ENCODE assay signal across 1 cellular context in genomic region chr4:69832326-69833030, GRCh38.
TF ChIP-seq lines count a peak whose summit lies in the region.

No MANE protein-coding gene starts in this region.

TF ChIP-seq in HepG2, 621 proteins besides CTCF, POLR2A, EP300 and RAD21 (continued from another document and continues in another):
- no peak for TF ChIP-seq PRDM10 (CRISPR knock-in tag; IDR thresholded peaks at IDR 0.05; ENCODE audit: low read depth)
- no peak for TF ChIP-seq KAT2B (IDR thresholded peaks at IDR 0.05; ENCODE audit: borderline replicate concordance, low read depth, low read length)
- TF ChIP-seq, protein P1, sequence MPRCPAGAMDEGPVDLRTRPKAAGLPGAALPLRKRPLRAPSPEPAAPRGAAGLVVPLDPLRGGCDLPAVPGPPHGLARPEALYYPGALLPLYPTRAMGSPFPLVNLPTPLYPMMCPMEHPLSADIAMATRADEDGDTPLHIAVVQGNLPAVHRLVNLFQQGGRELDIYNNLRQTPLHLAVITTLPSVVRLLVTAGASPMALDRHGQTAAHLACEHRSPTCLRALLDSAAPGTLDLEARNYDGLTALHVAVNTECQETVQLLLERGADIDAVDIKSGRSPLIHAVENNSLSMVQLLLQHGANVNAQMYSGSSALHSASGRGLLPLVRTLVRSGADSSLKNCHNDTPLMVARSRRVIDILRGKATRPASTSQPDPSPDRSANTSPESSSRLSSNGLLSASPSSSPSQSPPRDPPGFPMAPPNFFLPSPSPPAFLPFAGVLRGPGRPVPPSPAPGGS (CRISPR knock-in tag; IDR thresholded peaks at IDR 0.05) = no peak
- TF ChIP-seq FOXP1 (IDR thresholded peaks at IDR 0.05) = no peak
- peak; percentile 93 for TF ChIP-seq FOXP1 (CRISPR knock-in tag; IDR thresholded peaks at IDR 0.05)
- no peak for TF ChIP-seq MZF1 (CRISPR knock-in tag; IDR thresholded peaks at IDR 0.05; ENCODE audit: borderline replicate concordance)
- TF ChIP-seq, protein P2, sequence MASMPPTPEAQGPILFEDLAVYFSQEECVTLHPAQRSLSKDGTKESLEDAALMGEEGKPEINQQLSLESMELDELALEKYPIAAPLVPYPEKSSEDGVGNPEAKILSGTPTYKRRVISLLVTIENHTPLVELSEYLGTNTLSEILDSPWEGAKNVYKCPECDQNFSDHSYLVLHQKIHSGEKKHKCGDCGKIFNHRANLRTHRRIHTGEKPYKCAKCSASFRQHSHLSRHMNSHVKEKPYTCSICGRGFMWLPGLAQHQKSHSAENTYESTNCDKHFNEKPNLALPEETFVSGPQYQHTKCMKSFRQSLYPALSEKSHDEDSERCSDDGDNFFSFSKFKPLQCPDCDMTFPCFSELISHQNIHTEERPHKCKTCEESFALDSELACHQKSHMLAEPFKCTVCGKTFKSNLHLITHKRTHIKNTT (CRISPR knock-in tag; IDR thresholded peaks at IDR 0.05) = no peak
- TF ChIP-seq ZNF12 (CRISPR knock-in tag; IDR thresholded peaks at IDR 0.05) = peak; percentile 12; the same call in 1 of the 2 replicates
- 0 out of 2 replicates have a peak, but pooled peaks have one; percentile 63 for TF ChIP-seq ZSCAN29 (CRISPR knock-in tag; conservative IDR thresholded peaks at IDR 0.05)
- TF ChIP-seq TCF7 (IDR thresholded peaks at IDR 0.05; ENCODE audit: low read depth) = peak; percentile 92
- TF ChIP-seq ZNF256 (CRISPR knock-in tag; conservative IDR thresholded peaks at IDR 0.05) = no peak
- TF ChIP-seq ZNF251 (CRISPR knock-in tag; IDR thresholded peaks at IDR 0.05) = no peak
- peak; percentile 63; the same call in 1 of the 2 replicates for TF ChIP-seq MIER2 (CRISPR knock-in tag; IDR thresholded peaks at IDR 0.05)
- no peak for TF ChIP-seq RBAK (CRISPR knock-in tag; IDR thresholded peaks at IDR 0.05)
- no peak for TF ChIP-seq GTF3A (CRISPR knock-in tag; conservative IDR thresholded peaks at IDR 0.05)
- TF ChIP-seq ATAD3A (CRISPR knock-in tag; IDR thresholded peaks at IDR 0.05) = no peak
- no peak for TF ChIP-seq PRDM15 (CRISPR knock-in tag; IDR thresholded peaks at IDR 0.05)
- no peak for TF ChIP-seq ZBTB40 (IDR thresholded peaks at IDR 0.05)
- no peak; the same call in 1 of the 2 replicates for TF ChIP-seq ZBTB40 (CRISPR knock-in tag; IDR thresholded peaks at IDR 0.05)
- no peak; the same call in 1 of the 2 replicates for TF ChIP-seq DNMT3B (CRISPR knock-in tag; conservative IDR thresholded peaks at IDR 0.05)
- no peak for TF ChIP-seq CBX2 (IDR thresholded peaks at IDR 0.05; ENCODE audit: low read depth, low read length)
- TF ChIP-seq CBX2 (CRISPR knock-in tag; IDR thresholded peaks at IDR 0.05; ENCODE audit: low read depth) = no peak
- no peak for TF ChIP-seq AGO2 (optimal IDR thresholded peaks at IDR 0.05; ENCODE audit: low read depth, low read length)
- TF ChIP-seq ZNF784 (CRISPR knock-in tag; IDR thresholded peaks at IDR 0.05; ENCODE audit: borderline replicate concordance) = no peak
- TF ChIP-seq, protein P3, sequence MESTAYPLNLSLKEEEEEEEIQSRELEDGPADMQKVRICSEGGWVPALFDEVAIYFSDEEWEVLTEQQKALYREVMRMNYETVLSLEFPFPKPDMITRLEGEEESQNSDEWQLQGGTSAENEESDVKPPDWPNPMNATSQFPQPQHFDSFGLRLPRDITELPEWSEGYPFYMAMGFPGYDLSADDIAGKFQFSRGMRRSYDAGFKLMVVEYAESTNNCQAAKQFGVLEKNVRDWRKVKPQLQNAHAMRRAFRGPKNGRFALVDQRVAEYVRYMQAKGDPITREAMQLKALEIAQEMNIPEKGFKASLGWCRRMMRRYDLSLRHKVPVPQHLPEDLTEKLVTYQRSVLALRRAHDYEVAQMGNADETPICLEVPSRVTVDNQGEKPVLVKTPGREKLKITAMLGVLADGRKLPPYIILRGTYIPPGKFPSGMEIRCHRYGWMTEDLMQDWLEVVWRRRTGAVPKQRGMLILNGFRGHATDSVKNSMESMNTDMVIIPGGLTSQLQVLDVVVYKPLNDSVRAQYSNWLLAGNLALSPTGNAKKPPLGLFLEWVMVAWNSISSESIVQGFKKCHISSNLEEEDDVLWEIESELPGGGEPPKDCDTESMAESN (CRISPR knock-in tag; conservative IDR thresholded peaks at IDR 0.05) = peak; percentile 67
- no peak for TF ChIP-seq MATR3 (CRISPR knock-in tag; IDR thresholded peaks at IDR 0.05)
- TF ChIP-seq MXD4 (CRISPR knock-in tag; IDR thresholded peaks at IDR 0.05) = no peak
- TF ChIP-seq HIC2 (CRISPR knock-in tag; IDR thresholded peaks at IDR 0.05; ENCODE audit: low read depth) = 0 out of 2 replicates have a peak, but pooled peaks have one; percentile 65
- TF ChIP-seq ZNF263 (CRISPR knock-in tag; IDR thresholded peaks at IDR 0.05) = no peak
- peak; percentile 70; the same call in 1 of the 2 replicates for TF ChIP-seq ZNF614 (CRISPR knock-in tag; IDR thresholded peaks at IDR 0.05; ENCODE audit: borderline replicate concordance)
- TF ChIP-seq MYNN (CRISPR knock-in tag; IDR thresholded peaks at IDR 0.05; ENCODE audit: low read depth) = no peak
- TF ChIP-seq MBNL3 (CRISPR knock-in tag; conservative IDR thresholded peaks at IDR 0.05) = no peak
